27 cellular contexts compared by ENCODE assay signal in genomic region chr1:238199325-238199724, GRCh38.
"Had no signal": no experiment of that assay in that cellular context is flagged by ENCODE, and none has a peak within 500 bp of the region (broad histone marks: within the 10 kb centered on the region; RNA-seq: fewer than 3 reads in every experiment).

No MANE protein-coding gene starts in this region.

- H3K4me3 ChIP-seq: ascending aorta, cardiac muscle cell had no signal

- H3K4me1 ChIP-seq: ascending aorta had no signal

- H3K27me3 ChIP-seq: ascending aorta, cardiac muscle cell had no signal

- H3K36me3 ChIP-seq: ascending aorta, cardiac muscle cell, WERI-Rb-1 had no signal

- ATAC-seq: activated CD8-positive, alpha-beta T cell treated with anti-CD3 and anti-CD28 coated beads for 36 hours had no signal

- H3K9ac ChIP-seq: KMS-11 had no signal

- H3K9me3 ChIP-seq: ascending aorta had no signal

- H3K4me2 ChIP-seq: KMS-11 had no signal

- DNase-seq: activated CD4-positive, alpha-beta T cell treated with anti-CD3 and anti-CD28 coated beads, Interleukin-2, amount 10 ng/mL, durations not matched to agents 24 days and 14 days; activated CD4-positive, alpha-beta T cell treated with anti-CD3 and anti-CD28 coated beads, Interleukin-2, amount 50 U/mL, for 4 hours; activated CD8-positive, alpha-beta T cell treated with anti-CD3 and anti-CD28 coated beads for 36 hours; activated gamma-delta T cell; activated naive CD4-positive, alpha-beta T cell treated with Interleukin-2 at 50 U/mL for 16 hours; activated naive CD8-positive, alpha-beta T cell treated with anti-CD3 and anti-CD28 coated beads, Interleukin-2, amount 10 ng/mL, durations not matched to agents 7 days and 5 days; activated T-cell treated with anti-CD3 and anti-CD28 coated beads, Interleukin-2, amount 50 U/mL, for 24 hours; amygdala; NCI-H1048; NCI-H1105 treated with DMSO at 0.1 percent for 48 hours; NCI-H1436; NCI-H1694; NCI-H1930; NCI-H2081 treated with DMSO at 0.1 percent for 48 hours; NCI-H226; NCI-H446 treated with DMSO at 0.1 percent for 48 hours; NCI-H524; OCI-M1; Right ventricle myocardium superior; SW 1271; T-helper 1 cell; T-helper 2 cell; T-helper 9 cell; WERI-Rb-1 had no signal

- H3K27ac ChIP-seq: ascending aorta, cardiac muscle cell, KMS-11, WERI-Rb-1 had no signal
